15 cellular contexts compared by ENCODE assay signal in genomic region chr10:15211464-15211979, GRCh38. TPM values are rescaled to one million over a fixed set of nuclear protein-coding genes. Genes with fewer than 3 reads are reported as not detected.
DNase-seq lines count a peak whose midpoint lies in the region; ATAC-seq and TF ChIP-seq lines count a peak whose summit lies in the region.
"Had no signal": no experiment of that assay in that cellular context is flagged by ENCODE, and none has a peak within 500 bp of the region (broad histone marks: within the 10 kb centered on the region; RNA-seq: fewer than 3 reads in every experiment).

No MANE protein-coding gene starts in this region.

- H3K18ac ChIP-seq in mesenchymal stem cell (ENCODE audit: low read depth in 1 of 2, low read length in 2 of 2), result no peak overlapping the region

- peak; percentile 10 for DNase-seq in activated CD4-positive, alpha-beta T cell treated with anti-CD3 and anti-CD28 coated beads for 36 hours
- DNase-seq in activated CD4-positive, alpha-beta T cell treated with anti-CD3 and anti-CD28 coated beads for 4 hours, result no peak
- peak; percentile 57 for DNase-seq in HS-5 (ENCODE audit: low read depth)
- DNase-seq in astrocyte of the spinal cord (ENCODE audit: low read depth, low spot score), result peak; percentile 84
- peak; percentile 73 for DNase-seq in mesenchymal stem cell
- no peak for DNase-seq in HPDE6-E6E7 (ENCODE audit: extremely low spot score)
- DNase-seq: 8988T; effector memory CD4-positive, alpha-beta T cell; midbrain; NCI-H1105; NCI-H524 treated with DMSO at 0.1 percent for 48 hours; SIG-M5 had no signal

- H3K4me3 Mint-ChIP-seq in activated CD4-positive, alpha-beta T cell treated with anti-CD3 and anti-CD28 coated beads for 36 hours, result no peak overlapping the region
- H3K4me3 Mint-ChIP-seq: activated naive CD8-positive, alpha-beta T cell had no signal

- H2AFZ ChIP-seq in mesenchymal stem cell (ENCODE audit: low read depth, low read length), result no peak overlapping the region

- ATAC-seq in activated CD4-positive, alpha-beta T cell treated with anti-CD3 and anti-CD28 coated beads for 36 hours, result peak; percentile 19
- ATAC-seq in HG02763 (IDR thresholded peaks at IDR 0.05; ENCODE audit: unreplicated experiment) (no peak), esophagus mucosa (no peak)

- H3K27ac Mint-ChIP-seq in activated CD4-positive, alpha-beta T cell treated with anti-CD3 and anti-CD28 coated beads for 36 hours, result no peak overlapping the region
- H3K27ac Mint-ChIP-seq: activated naive CD8-positive, alpha-beta T cell had no signal

- no peaks in the 10 kb centered on the region for H3K9me3 Mint-ChIP-seq in activated CD4-positive, alpha-beta T cell treated with anti-CD3 and anti-CD28 coated beads for 36 hours (ENCODE audit: low read depth)

- no peak for TF ChIP-seq CTCF in astrocyte of the spinal cord (IDR thresholded peaks at IDR 0.05; ENCODE audit: low read depth, low read length)

- no peak overlapping the region for H2BK12ac ChIP-seq in mesenchymal stem cell (ENCODE audit: low read length in 2 of 2)

- peaks cover 22 to 28% of the 10 kb centered on the region in 2 experiments for H3K36me3 ChIP-seq in mesenchymal stem cell (ENCODE audit: control insufficient read depth in 1 of 2, insufficient read depth in 2 of 2, low read depth in 1 of 2, low read length in 2 of 2)

- H3K4me2 ChIP-seq in mesenchymal stem cell (ENCODE audit: low read length, poor library complexity, severe bottlenecking), result no peak overlapping the region

- intact Hi-C loops in activated CD4-positive, alpha-beta T cell treated with anti-CD3 and anti-CD28 coated beads for 36 hours (cut with DNase I, micrococcal nuclease), result loop anchor here (2.0 kb wide), 2 partner anchors 37 to 159 kb away; partner anchors contain the start of gene FAM171A1 (in 1 of the 2)

- no peaks in the 10 kb centered on the region for H3K27me3 Mint-ChIP-seq in activated CD4-positive, alpha-beta T cell treated with anti-CD3 and anti-CD28 coated beads for 36 hours
- H3K27me3 Mint-ChIP-seq: activated naive CD8-positive, alpha-beta T cell had no signal

- H2BK15ac ChIP-seq in mesenchymal stem cell (ENCODE audit: low read depth, poor library complexity, severe bottlenecking), result no peak overlapping the region

- H3K27ac ChIP-seq in mesenchymal stem cell (ENCODE audit: low read length, poor library complexity, severe bottlenecking), result peak overlapping the region; percentile 53

- H3K4me3 ChIP-seq in astrocyte of the spinal cord (ENCODE audit: low read depth, low read length), result no peak overlapping the region
- peak overlapping the region in 1 of 2 experiments; percentile 17 for H3K4me3 ChIP-seq in mesenchymal stem cell (ENCODE audit: insufficient read depth in 1 of 2, low read depth in 1 of 2, low read length in 2 of 2)

- CTCF ChIA-PET in activated CD4-positive, alpha-beta T cell treated with anti-CD3 and anti-CD28 coated beads for 36 hours (lab: Charles Lee), result interaction anchor here (1.0 to 1.5 kb wide), 7 partner anchors 10 to 83 kb away, joined by 3 to 8 read pairs (median 3); partner anchors contain the start of gene NMT2

- no peaks in the 10 kb centered on the region for H3K9me3 ChIP-seq in mesenchymal stem cell (ENCODE audit: control insufficient read depth, low read length)

- POLR2A ChIA-PET in activated CD4-positive, alpha-beta T cell treated with anti-CD3 and anti-CD28 coated beads for 36 hours (lab: Charles Lee), result no interaction called here

- no peak overlapping the region for H2BK5ac ChIP-seq in mesenchymal stem cell (ENCODE audit: low read depth, low read length, poor library complexity, severe bottlenecking)

- H4K91ac ChIP-seq in mesenchymal stem cell (ENCODE audit: low read length), result no peak overlapping the region

- H3K23ac ChIP-seq in mesenchymal stem cell (ENCODE audit: low read length in 2 of 2), result no peak overlapping the region

- no peak overlapping the region for H3K4ac ChIP-seq in mesenchymal stem cell (ENCODE audit: low read depth in 1 of 2, low read length in 2 of 2)

- in situ Hi-C loops in astrocyte of the spinal cord (cut with HindIII; ENCODE audit: low sequenced_read_pairs), result no loop called here

- peaks cover 24% of the 10 kb centered on the region for H3K79me1 ChIP-seq in mesenchymal stem cell (replicated peaks; ENCODE audit: low read length, poor library complexity, severe bottlenecking)

- H3K14ac ChIP-seq in mesenchymal stem cell (ENCODE audit: low read length in 2 of 2), result no peak overlapping the region

- H3K36me3 Mint-ChIP-seq in activated CD4-positive, alpha-beta T cell treated with anti-CD3 and anti-CD28 coated beads for 36 hours (ENCODE audit: low read depth), result peaks cover 9% of the 10 kb centered on the region

- H3K9ac ChIP-seq in mesenchymal stem cell (ENCODE audit: low read length), result peak overlapping the region; percentile 65

- peak overlapping the region; percentile 64 for H2AK5ac ChIP-seq in mesenchymal stem cell (ENCODE audit: low read length, severe bottlenecking)

- 51% methylated on average over 6 of the region's 6 CpGs for WGBS in mesenchymal stem cell

- peak overlapping the region; percentile 21 for H4K8ac ChIP-seq in mesenchymal stem cell (ENCODE audit: low read length)

- no peaks in the 10 kb centered on the region for H3K27me3 ChIP-seq in mesenchymal stem cell (ENCODE audit: control insufficient read depth in 1 of 2, insufficient read depth in 1 of 2, low read length in 2 of 2)

- H2BK120ac ChIP-seq in mesenchymal stem cell (ENCODE audit: low read depth, low read length), result no peak overlapping the region

- peaks cover 9% of the 10 kb centered on the region for H3K4me1 ChIP-seq in mesenchymal stem cell (ENCODE audit: control insufficient read depth, insufficient read depth, low read depth, low read length)

- H3K4me1 Mint-ChIP-seq in activated CD4-positive, alpha-beta T cell treated with anti-CD3 and anti-CD28 coated beads for 36 hours, result peaks cover 46% of the 10 kb centered on the region

RNA-seq across cellular contexts. Expression of gene NMT2, which starts 43.0 kb away (rescaled TPM):
- 10 to 100 TPM; 20.6 to 22.1 TPM for total RNA-seq in activated CD4-positive, alpha-beta T cell treated with anti-CD3 and anti-CD28 coated beads for 36 hours
- 14.5 TPM for polyA plus RNA-seq in mesenchymal stem cell (2013, experiment 1 of 2)
- 14.9 TPM for polyA plus RNA-seq in mesenchymal stem cell (2013, experiment 2 of 2)
- total RNA-seq in esophagus mucosa, result 5.8 TPM

Comparison
In these comparisons a context has a peak if more than half of its experiments do, and no peak if none do; other contexts are left out.
1. DNase-seq: peak in activated CD4-positive, alpha-beta T cell treated with anti-CD3 and anti-CD28 coated beads for 36 hours (single experiment), HS-5 (single experiment), astrocyte of the spinal cord (single experiment) and mesenchymal stem cell (single experiment); none in activated CD4-positive, alpha-beta T cell treated with anti-CD3 and anti-CD28 coated beads for 4 hours (0 of 2) and HPDE6-E6E7 (single experiment).